Comparison of ENCODE assay signal across 17 cellular contexts in genomic region chr18:29873211-29873610, GRCh38.
DNase-seq lines count a peak whose midpoint lies in the region; ATAC-seq and TF ChIP-seq lines count a peak whose summit lies in the region.
"Had no signal": no experiment of that assay in that cellular context is flagged by ENCODE, and none has a peak within 500 bp of the region (broad histone marks: within the 10 kb centered on the region; RNA-seq: fewer than 3 reads in every experiment).

No MANE protein-coding gene starts in this region.

- no peak overlapping the region for H2AFZ ChIP-seq in PC-3 (ENCODE audit: low read length)
- no peak overlapping the region for H2AFZ ChIP-seq in trophoblast cell (ENCODE audit: insufficient read depth, low read length, poor library complexity)

- H3K79me1 ChIP-seq in trophoblast cell (ENCODE audit: low read length) = no peaks in the 10 kb centered on the region

- intact Hi-C loops in PC-3 (cut with micrococcal nuclease) = no loop called here
- intact Hi-C loops in head of caudate nucleus (cut with DNase I) = no loop called here
- intact Hi-C loops in heart right ventricle (cut with DNase I) = no loop called here

- no peak overlapping the region for H4K8ac ChIP-seq in trophoblast cell (ENCODE audit: low read depth, low read length)

- no peak overlapping the region for H2BK120ac ChIP-seq in trophoblast cell (ENCODE audit: insufficient read depth, low read length, poor library complexity)

- DNase-seq in PC-3 = peak; percentile 20
- peak; percentile 55 for DNase-seq in islet precursor cell
- peak; percentile 48 to 63 for DNase-seq in trophoblast cell
- no peak for DNase-seq in head of caudate nucleus
- no peak for DNase-seq in heart right ventricle
- DNase-seq: AML-193; Caco-2; Calu3; CD4-positive, alpha-beta T cell; CD8-positive, alpha-beta T cell; DMS79 treated with DMSO at 0.1 percent for 48 hours; GF-D8 had no signal

- H3K79me2 ChIP-seq in PC-3 (ENCODE audit: low read length) (no peaks in the 10 kb centered on the region), trophoblast cell (ENCODE audit: control insufficient read depth, insufficient read depth, low read length, poor library complexity) (no peaks in the 10 kb centered on the region)

- H4K12ac ChIP-seq in trophoblast cell (ENCODE audit: low read depth, low read length) = no peak overlapping the region

- H2BK12ac ChIP-seq in trophoblast cell (ENCODE audit: low read length) = no peak overlapping the region

- CTCF ChIA-PET in PC-3 (lab: Charles Lee) = interaction anchor here (0.6 kb wide), 1 partner anchor 186 kb away, joined by 3 read pairs; no protein-coding TSS in a partner anchor

- no peak overlapping the region for H4K91ac ChIP-seq in trophoblast cell (ENCODE audit: low read depth, low read length)

- WGBS in trophoblast cell (ENCODE audit: extremely low coverage, insufficient coverage, insufficient read length) = no CpG with 5 or more reads among the region's 8 CpGs
- WGBS in heart right ventricle, 2 donors = 93 to 94% methylated on average over 8 of the region's 8 CpGs

- no peak overlapping the region for H3K18ac ChIP-seq in trophoblast cell (ENCODE audit: low read length)

- H2BK5ac ChIP-seq in trophoblast cell (ENCODE audit: low read depth, low read length, poor library complexity) = no peak overlapping the region

- BruUV-seq in PC-3 (replicated peaks; lab: Mats Ljungman, UMichigan) = no TSS peak

- POLR2A ChIA-PET in PC-3 (lab: Charles Lee; ENCODE audit: unreplicated experiment) = no interaction called here

- H4K20me1 ChIP-seq in PC-3 (ENCODE audit: low read length) = no peaks in the 10 kb centered on the region
- H4K20me1 ChIP-seq: BLaER1 treated with 17β-estradiol and CSF1 and Interleukin-3, amounts not matched to agents 10 nM and 100 nM had no signal

- H2AK5ac ChIP-seq in trophoblast cell (ENCODE audit: low read length) = no peak overlapping the region

- TF ChIP-seq CTCF in PC-3 (conservative IDR thresholded peaks at IDR 0.05; ENCODE audit: low read depth, low read length) = no peak
- no peak for TF ChIP-seq CTCF in heart right ventricle (IDR thresholded peaks at IDR 0.05)

- H3K9ac ChIP-seq in PC-3 (ENCODE audit: low read length) = no peak overlapping the region
- no peak overlapping the region for H3K9ac ChIP-seq in trophoblast cell (ENCODE audit: low read length)
- H3K9ac ChIP-seq: BLaER1 treated with 17β-estradiol and CSF1 and Interleukin-3, amounts not matched to agents 10 nM and 100 nM had no signal

- H3K36me3 ChIP-seq in PC-3 (ENCODE audit: low read depth, low read length) (no peaks in the 10 kb centered on the region), trophoblast cell (ENCODE audit: control insufficient read depth in 1 of 2, insufficient read depth in 2 of 2, low read length in 2 of 2) (no peaks in the 10 kb centered on the region), heart right ventricle (no peaks in the 10 kb centered on the region)
- H3K36me3 ChIP-seq: BLaER1 treated with 17β-estradiol and CSF1 and Interleukin-3, amounts not matched to agents 10 nM and 100 nM had no signal

- peaks cover 6% of the 10 kb centered on the region; the same call in 1 of the 2 replicates for H3K4me1 ChIP-seq in PC-3 (ENCODE audit: insufficient read depth, low read length)
- peaks cover 0 to 2% of the 10 kb centered on the region in 2 experiments for H3K4me1 ChIP-seq in trophoblast cell (ENCODE audit: control insufficient read depth in 1 of 2, insufficient read depth in 2 of 2, low read length in 2 of 2)
- H3K4me1 ChIP-seq in heart right ventricle = no peaks in the 10 kb centered on the region
- H3K4me1 ChIP-seq: A549; BLaER1 treated with 17β-estradiol and CSF1 and Interleukin-3, amounts not matched to agents 10 nM and 100 nM; Caco-2 had no signal

- H3K4me2 ChIP-seq in PC-3 (ENCODE audit: low read length) (no peak overlapping the region), trophoblast cell (ENCODE audit: low read length) (no peak overlapping the region)
- H3K4me2 ChIP-seq: A549; BLaER1 treated with 17β-estradiol and CSF1 and Interleukin-3, amounts not matched to agents 10 nM and 100 nM had no signal

- no peak overlapping the region for H3K14ac ChIP-seq in trophoblast cell (ENCODE audit: low read length)

- H3K4me3 ChIP-seq in PC-3 (ENCODE audit: low read length) (no peak overlapping the region), trophoblast cell (ENCODE audit: low read depth, low read length) (no peak overlapping the region), heart right ventricle (no peak overlapping the region)
- H3K4me3 ChIP-seq: A549; BLaER1 treated with 17β-estradiol and CSF1 and Interleukin-3, amounts not matched to agents 10 nM and 100 nM had no signal

- no peak overlapping the region for H3K23ac ChIP-seq in trophoblast cell (ENCODE audit: low read length)

- H3F3A ChIP-seq in PC-3 (ENCODE audit: low read length, unreplicated experiment) = no peaks in the 10 kb centered on the region

- H3K27me3 ChIP-seq in PC-3 (ENCODE audit: low read length) = no peaks in the 10 kb centered on the region
- H3K27me3 ChIP-seq in trophoblast cell (ENCODE audit: insufficient read depth, low read length) = no peaks in the 10 kb centered on the region
- no peaks in the 10 kb centered on the region for H3K27me3 ChIP-seq in heart right ventricle
- H3K27me3 ChIP-seq: BLaER1 treated with 17β-estradiol and CSF1 and Interleukin-3, amounts not matched to agents 10 nM and 100 nM had no signal

- H3K9me2 ChIP-seq in PC-3 (replicated peaks; ENCODE audit: low read length) = no peaks in the 10 kb centered on the region

- H3K9me3 ChIP-seq in PC-3 (ENCODE audit: low read length) (peaks cover 6% of the 10 kb centered on the region; the same call in 1 of the 2 replicates), trophoblast cell (ENCODE audit: insufficient read depth, low read depth, low read length) (peaks cover 3% of the 10 kb centered on the region), heart right ventricle (no peaks in the 10 kb centered on the region)
- H3K9me3 ChIP-seq: A549, Caco-2 had no signal

- H3K27ac ChIP-seq in PC-3 (ENCODE audit: low read length) = no peak overlapping the region
- no peak overlapping the region for H3K27ac ChIP-seq in trophoblast cell (ENCODE audit: low read depth, low read length)
- H3K27ac ChIP-seq in heart right ventricle = no peak overlapping the region
- H3K27ac ChIP-seq: 22Rv1; A549; BLaER1 treated with 17β-estradiol and CSF1 and Interleukin-3, amounts not matched to agents 10 nM and 100 nM; C4-2B had no signal

- no peak overlapping the region for H3K4ac ChIP-seq in trophoblast cell (ENCODE audit: low read depth, low read length)

- ATAC-seq in PC-3 (no peak), HG02588 (IDR thresholded peaks at IDR 0.05; ENCODE audit: unreplicated experiment) (no peak), heart right ventricle (no peak)
- ATAC-seq: A549; CD8-positive, alpha-beta T cell had no signal

Comparison
In these comparisons a context has a peak if more than half of its experiments do, and no peak if none do; other contexts are left out.
1. DNase-seq: peak in PC-3 (single experiment), islet precursor cell (single experiment) and trophoblast cell (2 of 2); none in head of caudate nucleus (0 of 42) and heart right ventricle (0 of 2).